Comparison of ENCODE assay signal across 18 cellular contexts in genomic region chr9:37870081-37870798, GRCh38. TPM values are rescaled to one million over a fixed set of nuclear protein-coding genes. Genes with fewer than 3 reads are reported as not detected.
DNase-seq lines count a peak whose midpoint lies in the region; ATAC-seq, FAIRE-seq and TF ChIP-seq lines count a peak whose summit lies in the region.
"Had no signal": no experiment of that assay in that cellular context is flagged by ENCODE, and none has a peak within 500 bp of the region (broad histone marks: within the 10 kb centered on the region; RNA-seq: fewer than 3 reads in every experiment).

No MANE protein-coding gene starts in this region.

- DNase-seq in HepG2 (ENCODE audit: low spot score) = no peak
- no peak for DNase-seq in right lobe of liver
- peak; percentile 22 for DNase-seq in NCI-H82 treated with DMSO at 0.1 percent for 48 hours (lab: John Stamatoyannopoulos, UW; ENCODE audit: unreplicated experiment)
- no peak for DNase-seq in H1 (ENCODE audit: low read depth in 1 of 2, low spot score in 2 of 2)
- no peak for DNase-seq in SIG-M5 (lab: John Stamatoyannopoulos, UW)
- DNase-seq in NCI-H1417 treated with DMSO at 0.1 percent for 48 hours (lab: John Stamatoyannopoulos, UW) = no peak
- DNase-seq: AML-193; Caco-2; Calu3; CD4-positive, alpha-beta T cell; CD8-positive, alpha-beta T cell; DMS79 treated with DMSO at 0.1 percent for 48 hours; GF-D8 had no signal

- no peak overlapping the region for H3K4ac ChIP-seq in H1 (replicated peaks; ENCODE audit: insufficient read length, low read depth, low read length)

- no peak overlapping the region for H3K18ac ChIP-seq in H1 (ENCODE audit: extremely low read depth, low read length)

- H3K79me1 ChIP-seq in H1 (ENCODE audit: low read depth, low read length) = no peaks in the 10 kb centered on the region

- H2BK15ac ChIP-seq in H1 (ENCODE audit: low read length) = no peak overlapping the region

- H3K4me2 ChIP-seq in HepG2 (ENCODE audit: low read depth, low read length) (no peak overlapping the region), H1 (ENCODE audit: insufficient read depth in 1 of 2, low read depth in 2 of 2, low read length in 2 of 2) (no peak overlapping the region)
- H3K4me2 ChIP-seq: BLaER1 treated with 17β-estradiol and CSF1 and Interleukin-3, amounts not matched to agents 10 nM and 100 nM had no signal

- no peak overlapping the region for H4K5ac ChIP-seq in H1 (ENCODE audit: insufficient read length, low read depth, low read length)

- no peaks in the 10 kb centered on the region for H3K23me2 ChIP-seq in H1 (ENCODE audit: low read depth, low read length)

- POLR2A ChIA-PET in HepG2 (lab: Yijun Ruan, JAX) (no interaction called here), H1 (lab: Charles Lee; ENCODE audit: partially characterized antibody) (no interaction called here)

- BruUV-seq in HepG2 (replicated peaks; lab: Mats Ljungman, UMichigan) = no TSS peak

- TF ChIP-seq RAD21 in HepG2 (CRISPR knock-in tag; IDR thresholded peaks at IDR 0.05) (no peak), H1 (IDR thresholded peaks at IDR 0.05 in 1 of 2, conservative IDR thresholded peaks at IDR 0.05 in 1 of 2; ENCODE audit: low read depth in 2 of 2, low read length in 2 of 2) (no peak)

- TF ChIP-seq POLR2A in HepG2 (IDR thresholded peaks at IDR 0.05; ENCODE audit: insufficient read depth in 1 of 2, low read depth in 2 of 2, low read length in 2 of 2) (no peak), right lobe of liver (IDR thresholded peaks at IDR 0.05) (no peak), H1 (IDR thresholded peaks at IDR 0.05; ENCODE audit: control extremely low read depth in 1 of 2, low read depth in 2 of 2, low read length in 2 of 2) (no peak)

- no peak overlapping the region for H2AK5ac ChIP-seq in H1 (ENCODE audit: low read depth, low read length)

- H3K4me1 ChIP-seq in HepG2 (ENCODE audit: insufficient read depth, low read length) (no peaks in the 10 kb centered on the region), right lobe of liver (no peaks in the 10 kb centered on the region), H1 (replicated peaks in 1 of 4; ENCODE audit: control insufficient read depth in 3 of 4, insufficient read depth in 4 of 4, low read length in 3 of 4) (no peaks in the 10 kb centered on the region)
- H3K4me1 ChIP-seq: Caco-2 had no signal

- H3K27ac ChIP-seq in HepG2 (ENCODE audit: extremely low read length, insufficient read depth, low read length) (no peak overlapping the region), right lobe of liver (no peak overlapping the region), H1 (ENCODE audit: low read depth, low read length) (no peak overlapping the region)
- H3K27ac ChIP-seq: 22Rv1; BLaER1 treated with 17β-estradiol and CSF1 and Interleukin-3, amounts not matched to agents 10 nM and 100 nM; C4-2B had no signal

- no peak overlapping the region for H2BK20ac ChIP-seq in H1 (ENCODE audit: low read length)

- H3K36me3 ChIP-seq in HepG2 (replicated peaks in 1 of 2; ENCODE audit: control insufficient read depth in 1 of 2, insufficient read depth in 2 of 2, low read length in 2 of 2) = no peaks in the 10 kb centered on the region
- no peaks in the 10 kb centered on the region for H3K36me3 ChIP-seq in right lobe of liver
- no peaks in the 10 kb centered on the region for H3K36me3 ChIP-seq in H1 (ENCODE audit: control insufficient read depth in 2 of 4, insufficient read depth in 4 of 4, low read length in 3 of 4)

- no peak for TF ChIP-seq EP300 in HepG2 (IDR thresholded peaks at IDR 0.05; ENCODE audit: low read depth in 2 of 2, low read length in 2 of 2)
- TF ChIP-seq EP300 in HepG2 (CRISPR knock-in tag; IDR thresholded peaks at IDR 0.05; ENCODE audit: borderline replicate concordance) = no peak
- TF ChIP-seq EP300 in H1 (IDR thresholded peaks at IDR 0.05; ENCODE audit: borderline replicate concordance in 1 of 2, low read depth in 2 of 2, low read length in 2 of 2) = no peak

- H3K27me3 ChIP-seq in HepG2 (ENCODE audit: control insufficient read depth in 1 of 2, insufficient read depth in 2 of 2, low read length in 2 of 2) = no peaks in the 10 kb centered on the region
- H3K27me3 ChIP-seq in right lobe of liver = no peaks in the 10 kb centered on the region
- H3K27me3 ChIP-seq in H1 (replicated peaks in 1 of 4; ENCODE audit: control insufficient read depth in 3 of 4, extremely low read depth in 1 of 4, insufficient read depth in 3 of 4, low read length in 3 of 4) = no peaks in the 10 kb centered on the region
- H3K27me3 ChIP-seq: BLaER1 treated with 17β-estradiol and CSF1 and Interleukin-3, amounts not matched to agents 10 nM and 100 nM had no signal

- H3K79me2 ChIP-seq in HepG2 (ENCODE audit: insufficient read depth, low read length) (no peaks in the 10 kb centered on the region), H1 (ENCODE audit: control insufficient read depth in 1 of 2, insufficient read depth in 2 of 2, low read length in 2 of 2) (no peaks in the 10 kb centered on the region)

- H3K23ac ChIP-seq in H1 (ENCODE audit: insufficient read length) = no peak overlapping the region

- no peaks in the 10 kb centered on the region for H4K20me1 ChIP-seq in HepG2 (ENCODE audit: insufficient read depth, low read length)
- peaks cover 0 to 1% of the 10 kb centered on the region in 2 experiments for H4K20me1 ChIP-seq in H1 (replicated peaks in 1 of 2; ENCODE audit: control insufficient read depth in 1 of 2, insufficient read depth in 2 of 2, low read length in 2 of 2)
- H4K20me1 ChIP-seq: BLaER1 treated with 17β-estradiol and CSF1 and Interleukin-3, amounts not matched to agents 10 nM and 100 nM had no signal

- no peaks in the 10 kb centered on the region for H3K9me3 ChIP-seq in HepG2 (ENCODE audit: low read length)
- H3K9me3 ChIP-seq in right lobe of liver = no peaks in the 10 kb centered on the region
- no peaks in the 10 kb centered on the region for H3K9me3 ChIP-seq in H1 (ENCODE audit: insufficient read depth in 2 of 2, low read depth in 1 of 2, low read length in 1 of 2)
- H3K9me3 ChIP-seq: BLaER1 treated with 17β-estradiol and CSF1 and Interleukin-3, amounts not matched to agents 10 nM and 100 nM; Caco-2 had no signal

- no peak overlapping the region for H4K91ac ChIP-seq in H1 (replicated peaks; ENCODE audit: insufficient read length, low read length)

- no peak overlapping the region for H2BK5ac ChIP-seq in H1 (ENCODE audit: low read depth, low read length)

- no peak overlapping the region for H4K8ac ChIP-seq in H1 (ENCODE audit: extremely low read depth, insufficient read depth, low read length)

- no peak overlapping the region for H2BK12ac ChIP-seq in H1 (ENCODE audit: low read depth, low read length)

- WGBS in HepG2 (ENCODE audit: low lambda C conversion rate) = 83% methylated on average over 5 of the region's 5 CpGs
- 100% methylated on average over 5 of the region's 5 CpGs for WGBS in right lobe of liver (ENCODE audit: insufficient coverage, low coverage, low lambda C conversion rate, missing lambda C conversion rate)
- 89% methylated on average over 5 of the region's 5 CpGs; no CpG with 5 or more reads in 1 of the 2 experiments for WGBS in H1 (ENCODE audit: extremely low coverage in 1 of 2, insufficient coverage in 1 of 2, insufficient read length in 1 of 2, insufficient replicate concordance in 2 of 2, low coverage in 1 of 2, low lambda C conversion rate in 2 of 2, missing lambda C conversion rate in 1 of 2), 2 experiments

- intact Hi-C loops in HepG2 (cut with micrococcal nuclease; ENCODE audit: unreplicated experiment) = no loop called here
- intact Hi-C loops in right lobe of liver (cut with DNase I) = no loop called here

- no peak overlapping the region for H3K14ac ChIP-seq in H1 (ENCODE audit: insufficient read length)

- FAIRE-seq in HepG2 (lab: Jason Lieb, UNC) (no peak), H1 (lab: Jason Lieb, UNC) (no peak)
- FAIRE-seq: D721Med, GM12891 had no signal

- H3K9ac ChIP-seq in HepG2 (ENCODE audit: insufficient read depth, low read depth, low read length) = no peak overlapping the region
- no peak overlapping the region for H3K9ac ChIP-seq in H1 (replicated peaks in 1 of 4; ENCODE audit: extremely low read depth in 1 of 4, low read depth in 3 of 4, low read length in 3 of 4)
- H3K9ac ChIP-seq: BLaER1 treated with 17β-estradiol and CSF1 and Interleukin-3, amounts not matched to agents 10 nM and 100 nM had no signal

- H3K4me3 ChIP-seq in HepG2 (replicated peaks in 1 of 3; ENCODE audit: insufficient read depth in 1 of 3, low read depth in 2 of 3, low read length in 3 of 3) (no peak overlapping the region), right lobe of liver (no peak overlapping the region), H1 (ENCODE audit: extremely low read depth in 1 of 4, insufficient read depth in 2 of 4, low read depth in 3 of 4, low read length in 4 of 4) (no peak overlapping the region)
- H3K4me3 ChIP-seq: BLaER1 treated with 17β-estradiol and CSF1 and Interleukin-3, amounts not matched to agents 10 nM and 100 nM had no signal

- CTCF ChIA-PET in HepG2 (lab: Yijun Ruan, JAX; ENCODE audit: low intra/inter-chr PET ratio, low total read pairs) = no interaction called here
- CTCF ChIA-PET in H1 (lab: Charles Lee; ENCODE audit: partially characterized antibody) = interaction anchor here (0.8 to 1.3 kb wide), 3 partner anchors 9 to 18 kb away, joined by 3 to 4 read pairs (median 4); no protein-coding TSS in a partner anchor

- no peak overlapping the region for H2BK120ac ChIP-seq in H1 (replicated peaks; ENCODE audit: low read depth, low read length)

- in situ Hi-C loops in HepG2 (cut with HindIII; ENCODE audit: extremely low pct_ligation_motif_present, low pct_unique_long_range_greater_than_20kb) = no loop called here

- ATAC-seq in HepG2 (no peak), right lobe of liver (no peak)
- ATAC-seq: CD8-positive, alpha-beta T cell had no signal

- TF ChIP-seq CTCF in HepG2 (CRISPR knock-in tag; IDR thresholded peaks at IDR 0.05) (no peak), right lobe of liver (IDR thresholded peaks at IDR 0.05) (no peak), H1 (IDR thresholded peaks at IDR 0.05; ENCODE audit: control extremely low read depth in 1 of 3, insufficient read depth in 1 of 3, low read depth in 1 of 3, low read length in 3 of 3) (no peak)

- no peak overlapping the region for H2AFZ ChIP-seq in HepG2 (ENCODE audit: low read length)
- H2AFZ ChIP-seq in H1 (ENCODE audit: low read length) = no peak overlapping the region

- no peak overlapping the region for H3K56ac ChIP-seq in H1 (replicated peaks; ENCODE audit: insufficient read length, low read depth, low read length)

RNA-seq across cellular contexts. Expression of gene SLC25A51, which starts 33.7 kb away (rescaled TPM):
- total RNA-seq in HepG2 (2016; rRNA removed; fragmentation: Illumina TruSeq; extraction: Trizol) (37.7 and 40.7 TPM in 2 replicates), right lobe of liver (10 to 100 TPM in 2 of 6 experiments, 1 to 10 TPM in 4; 5.4 to 10.1 (median 7.9) TPM)
- total RNA-seq in HepG2 (2016; cell fraction: cytosol; rRNA removed; fragmentation: Illumina TruSeq; extraction: Trizol; ENCODE audit: low read depth) = 39.8 and 41.5 TPM in 2 replicates
- 35.8 and 36.3 TPM in 2 replicates for total RNA-seq in HepG2 (2016; cell fraction: insoluble cytoplasmic fraction; rRNA removed; fragmentation: Illumina TruSeq; extraction: Trizol)
- 69.7 and 71.8 TPM in 2 replicates for total RNA-seq in HepG2 (2016; cell fraction: membrane; rRNA removed; fragmentation: Illumina TruSeq; extraction: Trizol)
- 20.0 and 24.7 TPM in 2 replicates for total RNA-seq in HepG2 (2016; cell fraction: nucleus; rRNA removed; fragmentation: Illumina TruSeq; extraction: Trizol)
- polyA plus RNA-seq in HepG2 (2011; rRNA removed) (14.6 and 15.4 TPM in 2 replicates), H1 (2011; rRNA removed) (5.4 and 8.0 TPM in 2 replicates)
- polyA plus RNA-seq in HepG2 (2011; cell fraction: cytosol; rRNA removed) = 8.9 and 11.5 TPM in 2 replicates
- 11.8 and 14.7 TPM in 2 replicates for polyA plus RNA-seq in HepG2 (2011; cell fraction: nucleus; rRNA removed)
- 6.0 and 8.4 TPM in 2 replicates for polyA plus RNA-seq in HepG2 (2012)
- 44.8 and 48.9 TPM in 2 replicates for polyA plus RNA-seq in HepG2 (2016; cell fraction: cytosol; fragmentation: Illumina TruSeq; extraction: Trizol; ENCODE audit: low read depth)
- polyA plus RNA-seq in HepG2 (2016; cell fraction: insoluble cytoplasmic fraction; fragmentation: Illumina TruSeq; extraction: Trizol; ENCODE audit: low read depth) = 19.9 and 21.9 TPM in 2 replicates
- polyA plus RNA-seq in HepG2 (2016; cell fraction: membrane; fragmentation: Illumina TruSeq; extraction: Trizol; ENCODE audit: low read depth) = 48.0 and 51.0 TPM in 2 replicates
- polyA plus RNA-seq in HepG2 (2016; cell fraction: nucleus; fragmentation: Illumina TruSeq; extraction: Trizol; ENCODE audit: insufficient read depth, low read depth) = 17.6 and 20.1 TPM in 2 replicates
- polyA minus RNA-seq in HepG2 (2011; rRNA and poly(A)+ RNA removed; ENCODE audit: low replicate concordance) = 41.7 and 51.3 TPM in 2 replicates
- polyA minus RNA-seq in HepG2 (2011; cell fraction: cytosol; rRNA and poly(A)+ RNA removed) = 17.5 and 18.0 TPM in 2 replicates
- polyA minus RNA-seq in HepG2 (2011; cell fraction: nucleus; rRNA and poly(A)+ RNA removed) = 40.2 and 47.6 TPM in 2 replicates
- 14.5 and 16.8 TPM in 2 replicates for total RNA-seq in H1 (2021; fragmentation: NEBNext Ultra II Directional; extraction: Animal tissue kit (Norgen Biotek cat#: 25700))
- 6.3 TPM for polyA plus RNA-seq in H1 (2011; cell fraction: cytosol; rRNA removed)
- polyA plus RNA-seq in H1 (2011; cell fraction: nucleus; rRNA removed) = 6.7 TPM
- 5.5 to 7.7 TPM (median 6.4 TPM) in 4 replicates for polyA plus RNA-seq in H1 (2012, experiment 1 of 2)
- polyA plus RNA-seq in H1 (2012, experiment 2 of 2) = 1.9 TPM
- 8.0 TPM for polyA plus RNA-seq in H1 (2013, experiment 1 of 2)
- 7.4 TPM for polyA plus RNA-seq in H1 (2013, experiment 2 of 2)
- 37.8 and 43.4 TPM in 2 replicates for polyA minus RNA-seq in H1 (2011; rRNA and poly(A)+ RNA removed)
- polyA minus RNA-seq in H1 (2011; cell fraction: cytosol; rRNA and poly(A)+ RNA removed) = 11.3 TPM
- polyA minus RNA-seq in H1 (2011; cell fraction: nucleus; rRNA and poly(A)+ RNA removed) = 28.6 TPM

Comparison
In these comparisons a context has a peak if more than half of its experiments do, and no peak if none do; other contexts are left out.
1. Of the 41 proteins assayed by ChIP-seq in both HepG2 and H1: peak only in HepG2: none; only in H1: KDM1A; in both: none; in neither: 40.